In genomic region chr5:91468643-91469422, GRCh38 we compare ENCODE assay signal across 12 cellular contexts.
DNase-seq lines count a peak whose midpoint lies in the region; ATAC-seq and TF ChIP-seq lines count a peak whose summit lies in the region.
"Had no signal": no experiment of that assay in that cellular context is flagged by ENCODE, and none has a peak within 500 bp of the region (broad histone marks: within the 10 kb centered on the region; RNA-seq: fewer than 3 reads in every experiment).

No MANE protein-coding gene starts in this region.

- CTCF ChIA-PET in MCF 10A (lab: Yijun Ruan, JAX): no interaction called here

- H3K27ac Mint-ChIP-seq in MCF 10A (ENCODE audit: low read depth, unreplicated experiment): no peak overlapping the region
- H3K27ac Mint-ChIP-seq: activated T-cell treated with anti-CD3 and anti-CD28 coated beads, Interleukin-2, amount 50 U/mL, for 24 hours had no signal

- H3K4me3 ChIP-seq in breast epithelium: no peak overlapping the region
- no peak overlapping the region for H3K4me3 ChIP-seq in upper lobe of left lung
- no peak overlapping the region for H3K4me3 ChIP-seq in MG63

- ATAC-seq in upper lobe of left lung (ENCODE audit: low FRiP score in 2 of 2): peak in 1 of 2 donors; percentile 75
- ATAC-seq in GM19455 (IDR thresholded peaks at IDR 0.05; ENCODE audit: unreplicated experiment): no peak

- peak; percentile 21 for DNase-seq in MCF 10A (ENCODE audit: unreplicated experiment)
- no peak for DNase-seq in breast epithelium (ENCODE audit: low spot score in 2 of 2)
- DNase-seq in iris pigment epithelial cell (ENCODE audit: low read depth): peak; percentile 4
- no peak for DNase-seq in upper lobe of left lung
- no peak for DNase-seq in occipital lobe (lab: John Stamatoyannopoulos, UW)
- DNase-seq in MG63: no peak
- DNase-seq: activated T-cell treated with anti-CD3 and anti-CD28 coated beads, Interleukin-2, amount 50 U/mL, for 24 hours; NCI-H526; T-helper 9 cell had no signal

- H3K4me1 ChIP-seq in breast epithelium (no peaks in the 10 kb centered on the region), upper lobe of left lung (peaks cover 0 to 8% (median 0%) of the 10 kb centered on the region in 4 donors)

- POLR2A ChIA-PET in MCF 10A (lab: Yijun Ruan, JAX): interaction anchor here (0.6 kb wide), 1 partner anchor 150 kb away, joined by 3 read pairs; no protein-coding TSS in a partner anchor

- H3K36me3 ChIP-seq in breast epithelium (no peaks in the 10 kb centered on the region), upper lobe of left lung (no peaks in the 10 kb centered on the region), MG63 (no peaks in the 10 kb centered on the region)
- H3K36me3 ChIP-seq: neutrophil had no signal

- no peaks in the 10 kb centered on the region for H3K36me3 Mint-ChIP-seq in MCF 10A (ENCODE audit: insufficient read depth, unreplicated experiment)

- H3K9me3 ChIP-seq in breast epithelium: no peaks in the 10 kb centered on the region
- no peaks in the 10 kb centered on the region for H3K9me3 ChIP-seq in upper lobe of left lung
- no peaks in the 10 kb centered on the region for H3K9me3 ChIP-seq in MG63
- H3K9me3 ChIP-seq: neutrophil had no signal

- 55 to 59% methylated on average over 7 of the region's 7 CpGs for WGBS in upper lobe of left lung, 2 donors

- no peak for TF ChIP-seq CTCF in MCF 10A (IDR thresholded peaks at IDR 0.05; ENCODE audit: unreplicated experiment)
- TF ChIP-seq CTCF in breast epithelium (IDR thresholded peaks at IDR 0.05): no peak
- no peak for TF ChIP-seq CTCF in upper lobe of left lung (IDR thresholded peaks at IDR 0.05)

- TF ChIP-seq EP300 in upper lobe of left lung (IDR thresholded peaks at IDR 0.05): no peak

- H3K4me3 Mint-ChIP-seq in MCF 10A (ENCODE audit: unreplicated experiment): no peak overlapping the region
- H3K4me3 Mint-ChIP-seq: activated T-cell treated with anti-CD3 and anti-CD28 coated beads, Interleukin-2, amount 50 U/mL, for 24 hours had no signal

- H3K27ac ChIP-seq in breast epithelium (peak overlapping the region in 1 of 2 donors; percentile 3), angular gyrus (ENCODE audit: low read depth, low read length) (peak overlapping the region; percentile 70), upper lobe of left lung (peak overlapping the region in 3 of 4 donors; percentile 39 to 71 (median 69))
- H3K27ac ChIP-seq: neutrophil had no signal

- BruUV-seq in MCF 10A (replicated peaks; lab: Mats Ljungman, UMichigan): no TSS peak

- H3K27me3 ChIP-seq in breast epithelium (no peaks in the 10 kb centered on the region), upper lobe of left lung (no peaks in the 10 kb centered on the region), MG63 (0 out of 2 replicates have a peak, but pooled peaks cover 3% of the 10 kb centered on the region)
- H3K27me3 ChIP-seq: neutrophil had no signal

- intact Hi-C loops in MCF 10A (cut with micrococcal nuclease) (no loop called here), breast epithelium (cut with DNase I; ENCODE audit: low total_unique reads) (no loop called here)

- TF ChIP-seq POLR2A in breast epithelium (IDR thresholded peaks at IDR 0.05): no peak
- no peak for TF ChIP-seq POLR2A in upper lobe of left lung (IDR thresholded peaks at IDR 0.05)

- no peaks in the 10 kb centered on the region for H3K27me3 Mint-ChIP-seq in MCF 10A (ENCODE audit: insufficient read depth, unreplicated experiment)
- H3K27me3 Mint-ChIP-seq: activated T-cell treated with anti-CD3 and anti-CD28 coated beads, Interleukin-2, amount 50 U/mL, for 24 hours had no signal

- peaks cover 14% of the 10 kb centered on the region for H3K4me1 Mint-ChIP-seq in MCF 10A (ENCODE audit: insufficient read depth, unreplicated experiment)

- H3K9me3 Mint-ChIP-seq in MCF 10A (ENCODE audit: unreplicated experiment): peaks cover 5% of the 10 kb centered on the region
- H3K9me3 Mint-ChIP-seq: activated T-cell treated with anti-CD3 and anti-CD28 coated beads, Interleukin-2, amount 50 U/mL, for 24 hours had no signal

Comparison
In these comparisons a context has a peak if more than half of its experiments do, and no peak if none do; other contexts are left out.
1. DNase-seq: peak in MCF 10A (single experiment) and iris pigment epithelial cell (single experiment); none in breast epithelium (0 of 2), upper lobe of left lung (0 of 2), occipital lobe (single experiment) and MG63 (single experiment).